10 cellular contexts compared by ENCODE assay signal in the genomic region with DNA sequence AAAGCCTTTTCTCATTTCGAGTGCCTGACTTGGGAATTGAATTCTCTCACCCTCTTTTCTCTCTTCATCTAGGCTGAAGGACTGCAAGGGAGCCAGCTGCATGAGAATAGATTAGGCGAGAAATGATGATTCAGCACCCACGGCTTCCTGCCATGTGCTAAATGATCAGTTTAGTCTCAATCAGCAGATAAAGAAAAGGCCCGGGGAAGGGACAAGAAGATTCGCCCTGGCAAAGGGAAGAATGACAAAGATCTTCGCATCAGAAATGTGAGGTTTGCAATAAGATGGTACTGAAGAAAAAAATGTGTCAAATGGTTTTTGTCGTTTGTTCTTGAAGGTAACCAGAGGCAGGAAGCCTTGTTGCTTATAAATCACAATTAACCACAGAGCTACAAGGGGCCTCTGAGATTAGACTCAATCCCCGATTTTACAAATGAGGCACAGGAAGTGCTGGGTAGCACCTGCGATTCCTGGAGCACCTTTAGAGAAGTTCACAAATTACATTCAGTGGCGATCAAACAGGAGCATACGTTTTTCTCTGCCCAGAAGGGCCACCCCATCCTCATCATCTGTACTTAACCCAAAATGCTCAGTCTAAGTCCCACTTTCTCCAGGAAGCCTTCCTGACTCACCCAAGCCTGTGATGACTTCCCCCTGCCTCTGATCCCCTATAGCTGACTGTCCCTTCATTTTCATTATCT.
DNase-seq lines count a peak whose midpoint lies in the region; ATAC-seq and TF ChIP-seq lines count a peak whose summit lies in the region.
"Had no signal": no experiment of that assay in that cellular context is flagged by ENCODE, and none has a peak within 500 bp of the region (broad histone marks: within the 10 kb centered on the region; RNA-seq: fewer than 3 reads in every experiment).

No MANE protein-coding gene starts in this region.

- peak overlapping the region; percentile 45 to 72 (median 60) for H3K4me3 Mint-ChIP-seq in CD4-positive, CD25-positive, alpha-beta regulatory T cell
- H3K4me3 Mint-ChIP-seq in activated naive CD4-positive, alpha-beta T cell treated with anti-CD3 and anti-CD28 coated beads, Interleukin-2, amount 10 ng/mL, durations not matched to agents 7 days and 5 days: no peak overlapping the region
- H3K4me3 Mint-ChIP-seq in naive thymus-derived CD4-positive, alpha-beta T cell: peak overlapping the region; percentile 30 to 73 (median 58)

- peak; percentile 52 to 60 for ATAC-seq in CD4-positive, CD25-positive, alpha-beta regulatory T cell (ENCODE audit: low read depth in 2 of 2)
- ATAC-seq in naive thymus-derived CD4-positive, alpha-beta T cell: peak; percentile 36
- ATAC-seq in HG03521 (IDR thresholded peaks at IDR 0.05; ENCODE audit: unreplicated experiment) (no peak), HG03442 (IDR thresholded peaks at IDR 0.05; ENCODE audit: unreplicated experiment) (no peak), HG03196 (IDR thresholded peaks at IDR 0.05; ENCODE audit: unreplicated experiment) (no peak), heart right ventricle (no peak)

- 31 to 35% methylated on average over 11 of the region's 11 CpGs for WGBS in heart right ventricle, 2 donors

- H3K27ac ChIP-seq in CD4-positive, CD25-positive, alpha-beta regulatory T cell (ENCODE audit: insufficient read depth, low read length, poor library complexity, severe bottlenecking): no peak overlapping the region
- no peak overlapping the region for H3K27ac ChIP-seq in naive thymus-derived CD4-positive, alpha-beta T cell (ENCODE audit: low read depth, low read length)
- no peak overlapping the region for H3K27ac ChIP-seq in heart right ventricle

- peaks cover 19 to 39% (median 29%) of the 10 kb centered on the region in 4 donors for H3K4me1 Mint-ChIP-seq in CD4-positive, CD25-positive, alpha-beta regulatory T cell
- H3K4me1 Mint-ChIP-seq in activated naive CD4-positive, alpha-beta T cell treated with anti-CD3 and anti-CD28 coated beads, Interleukin-2, amount 10 ng/mL, durations not matched to agents 7 days and 5 days: peaks cover 18% of the 10 kb centered on the region
- peaks cover 11 to 28% (median 23%) of the 10 kb centered on the region in 7 donors for H3K4me1 Mint-ChIP-seq in naive thymus-derived CD4-positive, alpha-beta T cell

- no peaks in the 10 kb centered on the region for H3K36me3 ChIP-seq in CD4-positive, CD25-positive, alpha-beta regulatory T cell (ENCODE audit: control insufficient read depth, insufficient read depth, low read length)
- no peaks in the 10 kb centered on the region for H3K36me3 ChIP-seq in naive thymus-derived CD4-positive, alpha-beta T cell (ENCODE audit: control insufficient read depth in 2 of 3, insufficient read depth in 3 of 3, low read length in 3 of 3)
- H3K36me3 ChIP-seq in heart right ventricle: no peaks in the 10 kb centered on the region

- peaks cover 3% of the 10 kb centered on the region for H3K36me3 Mint-ChIP-seq in CD4-positive, CD25-positive, alpha-beta regulatory T cell
- H3K36me3 Mint-ChIP-seq in activated naive CD4-positive, alpha-beta T cell treated with anti-CD3 and anti-CD28 coated beads, Interleukin-2, amount 10 ng/mL, durations not matched to agents 7 days and 5 days: no peaks in the 10 kb centered on the region
- H3K36me3 Mint-ChIP-seq in naive thymus-derived CD4-positive, alpha-beta T cell: peaks cover 0 to 4% (median 3%) of the 10 kb centered on the region in 5 donors

- peak overlapping the region; percentile 33 for H3K4me3 ChIP-seq in CD4-positive, CD25-positive, alpha-beta regulatory T cell (ENCODE audit: low read depth, low read length)
- H3K4me3 ChIP-seq in naive thymus-derived CD4-positive, alpha-beta T cell (ENCODE audit: low read length): peak overlapping the region; percentile 20
- H3K4me3 ChIP-seq in heart right ventricle: no peak overlapping the region

- TF ChIP-seq CTCF in heart right ventricle (IDR thresholded peaks at IDR 0.05): no peak

- peaks cover 18% of the 10 kb centered on the region for H3K4me1 ChIP-seq in CD4-positive, CD25-positive, alpha-beta regulatory T cell (ENCODE audit: control insufficient read depth, insufficient read depth, low read length, poor library complexity, severe bottlenecking)
- no peaks in the 10 kb centered on the region for H3K4me1 ChIP-seq in naive thymus-derived CD4-positive, alpha-beta T cell (ENCODE audit: control insufficient read depth in 2 of 2, insufficient read depth in 2 of 2, low read length in 2 of 2)
- peaks cover 0 to 25% (median 0%) of the 10 kb centered on the region in 9 donors for H3K4me1 ChIP-seq in heart right ventricle

- POLR2A ChIA-PET in naive thymus-derived CD4-positive, alpha-beta T cell (lab: Charles Lee): no interaction called here

- CTCF ChIA-PET in activated naive CD4-positive, alpha-beta T cell treated with anti-CD3 and anti-CD28 coated beads, Interleukin-2, amount 10 ng/mL, durations not matched to agents 7 days and 5 days (lab: Charles Lee): interaction anchor here (1.1 kb wide), 1 partner anchor 86 kb away, joined by 3 read pairs; no protein-coding TSS in a partner anchor
- CTCF ChIA-PET in naive thymus-derived CD4-positive, alpha-beta T cell (lab: Charles Lee): no interaction called here

- no peaks in the 10 kb centered on the region for H3K27me3 ChIP-seq in CD4-positive, CD25-positive, alpha-beta regulatory T cell (ENCODE audit: control insufficient read depth, insufficient read depth, low read length)
- H3K27me3 ChIP-seq in naive thymus-derived CD4-positive, alpha-beta T cell (ENCODE audit: control insufficient read depth in 2 of 2, insufficient read depth in 2 of 2, low read length in 2 of 2): no peaks in the 10 kb centered on the region
- peaks cover 0 to 17% (median 7%) of the 10 kb centered on the region in 7 donors for H3K27me3 ChIP-seq in heart right ventricle

- H3K9me3 ChIP-seq in CD4-positive, CD25-positive, alpha-beta regulatory T cell (ENCODE audit: control insufficient read depth in 2 of 2, low read length in 2 of 2): no peaks in the 10 kb centered on the region
- H3K9me3 ChIP-seq in naive thymus-derived CD4-positive, alpha-beta T cell (ENCODE audit: control insufficient read depth in 2 of 3, low read length in 3 of 3): no peaks in the 10 kb centered on the region
- H3K9me3 ChIP-seq in heart right ventricle: no peaks in the 10 kb centered on the region

- peak in 2 of 3 donors; percentile 22 to 67 for DNase-seq in CD4-positive, CD25-positive, alpha-beta regulatory T cell
- peak; percentile 24 for DNase-seq in MV-4-11 (lab: John Stamatoyannopoulos, UW)
- DNase-seq in activated naive CD4-positive, alpha-beta T cell treated with anti-CD3 and anti-CD28 coated beads, Interleukin-2, amount 10 ng/mL, durations not matched to agents 7 days and 5 days: peak; percentile 25
- DNase-seq in naive thymus-derived CD4-positive, alpha-beta T cell: peak in 6 of 9 donors; percentile 8 to 25 (median 18)
- DNase-seq in heart right ventricle: no peak
- DNase-seq: DMS53; effector CD4-positive, alpha-beta T cell had no signal

- H3K27me3 Mint-ChIP-seq in CD4-positive, CD25-positive, alpha-beta regulatory T cell: peaks cover 11% of the 10 kb centered on the region
- peaks cover 5% of the 10 kb centered on the region for H3K27me3 Mint-ChIP-seq in activated naive CD4-positive, alpha-beta T cell treated with anti-CD3 and anti-CD28 coated beads, Interleukin-2, amount 10 ng/mL, durations not matched to agents 7 days and 5 days
- peaks cover 0 to 10% (median 9%) of the 10 kb centered on the region in 5 donors for H3K27me3 Mint-ChIP-seq in naive thymus-derived CD4-positive, alpha-beta T cell

- H3K27ac Mint-ChIP-seq in CD4-positive, CD25-positive, alpha-beta regulatory T cell: peak overlapping the region; percentile 37 to 85 (median 58)
- H3K27ac Mint-ChIP-seq in activated naive CD4-positive, alpha-beta T cell treated with anti-CD3 and anti-CD28 coated beads, Interleukin-2, amount 10 ng/mL, durations not matched to agents 7 days and 5 days: no peak overlapping the region
- peak overlapping the region in 5 of 9 donors; percentile 22 to 75 (median 57) for H3K27ac Mint-ChIP-seq in naive thymus-derived CD4-positive, alpha-beta T cell

- H3K9me3 Mint-ChIP-seq in CD4-positive, CD25-positive, alpha-beta regulatory T cell: peaks cover 0 to 2% (median 0%) of the 10 kb centered on the region in 7 donors
- no peaks in the 10 kb centered on the region for H3K9me3 Mint-ChIP-seq in activated naive CD4-positive, alpha-beta T cell treated with anti-CD3 and anti-CD28 coated beads, Interleukin-2, amount 10 ng/mL, durations not matched to agents 7 days and 5 days
- H3K9me3 Mint-ChIP-seq in naive thymus-derived CD4-positive, alpha-beta T cell: peaks cover 0 to 3% (median 0%) of the 10 kb centered on the region in 11 donors

- intact Hi-C loops in naive thymus-derived CD4-positive, alpha-beta T cell (cut with micrococcal nuclease): no loop called here
- intact Hi-C loops in heart right ventricle (cut with DNase I): no loop called here

Comparison
In these comparisons a context has a peak if more than half of its experiments do, and no peak if none do; other contexts are left out.
1. ATAC-seq: peak in CD4-positive, CD25-positive, alpha-beta regulatory T cell (2 of 2) and naive thymus-derived CD4-positive, alpha-beta T cell (single experiment); none in HG03521 (single experiment), HG03442 (single experiment), HG03196 (single experiment) and heart right ventricle (0 of 8).
2. DNase-seq: peak in CD4-positive, CD25-positive, alpha-beta regulatory T cell (2 of 3), MV-4-11 (single experiment), activated naive CD4-positive, alpha-beta T cell treated with anti-CD3 and anti-CD28 coated beads, Interleukin-2, amount 10 ng/mL, durations not matched to agents 7 days and 5 days (single experiment) and naive thymus-derived CD4-positive, alpha-beta T cell (6 of 9); none in heart right ventricle (0 of 2).
3. H3K4me3 ChIP-seq: peak in CD4-positive, CD25-positive, alpha-beta regulatory T cell (single experiment) and naive thymus-derived CD4-positive, alpha-beta T cell (single experiment); none in heart right ventricle (0 of 10).